Comparison of ENCODE assay signal across 9 cellular contexts in genomic region chr5:179697108-179697507, GRCh38. TPM values are rescaled to one million over a fixed set of nuclear protein-coding genes. Genes with fewer than 3 reads are reported as not detected.
DNase-seq lines count a peak whose midpoint lies in the region; ATAC-seq and TF ChIP-seq lines count a peak whose summit lies in the region.
"Had no signal": no experiment of that assay in that cellular context is flagged by ENCODE, and none has a peak within 500 bp of the region (broad histone marks: within the 10 kb centered on the region; RNA-seq: fewer than 3 reads in every experiment).

No MANE protein-coding gene starts in this region.

- no peaks in the 10 kb centered on the region for H3K9me3 ChIP-seq in right atrium auricular region
- no peaks in the 10 kb centered on the region for H3K9me3 ChIP-seq in mucosa of rectum (ENCODE audit: control insufficient read depth in 2 of 2, low read length in 2 of 2)
- H3K9me3 ChIP-seq in uterus, result no peaks in the 10 kb centered on the region

- no peak overlapping the region for H3K4me3 ChIP-seq in right atrium auricular region
- H3K4me3 ChIP-seq in mucosa of rectum (ENCODE audit: low read length in 2 of 2), result no peak overlapping the region
- H3K4me3 ChIP-seq in uterus, result no peak overlapping the region

- peak overlapping the region; percentile 95 for H3K4me3 Mint-ChIP-seq in activated T-helper 17 cell treated with anti-CD3 and anti-CD28 coated beads, Interleukin-2, amount 50 U/mL, for 72 hours

- H3K27ac ChIP-seq in right atrium auricular region (peak overlapping the region; percentile 93 to 97), mucosa of rectum (ENCODE audit: low read depth in 2 of 2, low read length in 2 of 2) (peak overlapping the region; percentile 97), uterus (peak overlapping the region; percentile 80 to 92)

- H3K36me3 ChIP-seq in right atrium auricular region (no peaks in the 10 kb centered on the region), mucosa of rectum (ENCODE audit: control insufficient read depth in 2 of 2, insufficient read depth in 2 of 2, low read length in 2 of 2) (no peaks in the 10 kb centered on the region), uterus (no peaks in the 10 kb centered on the region)

- peak overlapping the region; percentile 99 for H3K27ac Mint-ChIP-seq in activated T-helper 17 cell treated with anti-CD3 and anti-CD28 coated beads, Interleukin-2, amount 50 U/mL, for 72 hours

- H3K27me3 Mint-ChIP-seq in activated T-helper 17 cell treated with anti-CD3 and anti-CD28 coated beads, Interleukin-2, amount 50 U/mL, for 72 hours, result no peaks in the 10 kb centered on the region

- ATAC-seq in activated T-helper 17 cell treated with anti-CD3 and anti-CD28 coated beads, Interleukin-2, amount 50 U/mL, for 72 hours (replicated peaks), result no peak

- intact Hi-C loops in cardiac septum (cut with DNase I) (loop anchor here (5.0 kb wide), 1 partner anchor 100 kb away; no protein-coding TSS in a partner anchor), uterus (cut with DNase I; ENCODE audit: low total_unique reads) (no loop called here), posterior cingulate gyrus (cut with DNase I) (no loop called here)

- peaks cover 39% of the 10 kb centered on the region for H3K36me3 Mint-ChIP-seq in activated T-helper 17 cell treated with anti-CD3 and anti-CD28 coated beads, Interleukin-2, amount 50 U/mL, for 72 hours (ENCODE audit: low read depth)

- no peak for TF ChIP-seq POLR2A in uterus (IDR thresholded peaks at IDR 0.05)

- no peak overlapping the region for H3K9ac ChIP-seq in mucosa of rectum (ENCODE audit: low read depth in 1 of 2, low read length in 2 of 2)

- peaks cover 14% of the 10 kb centered on the region for H3K4me1 Mint-ChIP-seq in activated T-helper 17 cell treated with anti-CD3 and anti-CD28 coated beads, Interleukin-2, amount 50 U/mL, for 72 hours

- H3K4me1 ChIP-seq in right atrium auricular region, result peaks cover 0 to 31% of the 10 kb centered on the region in 2 donors
- peaks cover 18 to 20% of the 10 kb centered on the region in 2 donors for H3K4me1 ChIP-seq in mucosa of rectum (ENCODE audit: control insufficient read depth in 2 of 2, insufficient read depth in 2 of 2, low read length in 2 of 2)
- no peaks in the 10 kb centered on the region for H3K4me1 ChIP-seq in uterus

- H3K9me3 Mint-ChIP-seq in activated T-helper 17 cell treated with anti-CD3 and anti-CD28 coated beads, Interleukin-2, amount 50 U/mL, for 72 hours, result no peaks in the 10 kb centered on the region

- H3K27me3 ChIP-seq in right atrium auricular region, result no peaks in the 10 kb centered on the region
- H3K27me3 ChIP-seq in mucosa of rectum (ENCODE audit: control insufficient read depth in 2 of 2, insufficient read depth in 2 of 2, low read length in 2 of 2), result no peaks in the 10 kb centered on the region
- no peaks in the 10 kb centered on the region for H3K27me3 ChIP-seq in uterus

- no peak for TF ChIP-seq CTCF in right atrium auricular region (IDR thresholded peaks at IDR 0.05)
- TF ChIP-seq CTCF in uterus (IDR thresholded peaks at IDR 0.05), result no peak

- DNase-seq in right atrium auricular region (ENCODE audit: low spot score), result no peak
- no peak for DNase-seq in cardiac septum (ENCODE audit: low spot score)
- no peak for DNase-seq in uterus
- no peak for DNase-seq in posterior cingulate gyrus
- no peak for DNase-seq in SHP77 treated with DMSO at 0.1 percent for 48 hours (lab: John Stamatoyannopoulos, UW)
- no peak for DNase-seq in dedifferentiated amniotic fluid mesenchymal stem cell (ENCODE audit: extremely low spot score)

RNA-seq across cellular contexts. Expression of gene CANX, which starts 1.7 kb away (rescaled TPM):
- total RNA-seq in right atrium auricular region (100 to 1,000 TPM; 288 to 297 TPM), cardiac septum (542 TPM), uterus (100 to 1,000 TPM; 155 to 550 (median 392) TPM)
- 100 to 1,000 TPM; 605 to 614 TPM for total RNA-seq in activated T-helper 17 cell treated with anti-CD3 and anti-CD28 coated beads, Interleukin-2, amount 50 U/mL, for 72 hours

RNA-seq across cellular contexts. Expression of gene CBY3, which starts 16.3 kb away (rescaled TPM):
- total RNA-seq in right atrium auricular region (not detected), cardiac septum (not detected), uterus (not detected)
- total RNA-seq in activated T-helper 17 cell treated with anti-CD3 and anti-CD28 coated beads, Interleukin-2, amount 50 U/mL, for 72 hours, result not detected
- total RNA-seq: temporal lobe had no signal

RNA-seq across cellular contexts. Expression of gene MAML1, which starts 35.5 kb away (rescaled TPM):
- total RNA-seq in right atrium auricular region, result 10 to 100 TPM; 10.8 to 16.6 TPM
- total RNA-seq in cardiac septum, result 13.2 TPM
- 10 to 100 TPM; 26.7 to 42.4 TPM for total RNA-seq in activated T-helper 17 cell treated with anti-CD3 and anti-CD28 coated beads, Interleukin-2, amount 50 U/mL, for 72 hours
- 10 to 100 TPM; 19.7 to 44.1 (median 21.4) TPM for total RNA-seq in uterus
